ENCODE assay signal across 19 cellular contexts in the genomic region with DNA sequence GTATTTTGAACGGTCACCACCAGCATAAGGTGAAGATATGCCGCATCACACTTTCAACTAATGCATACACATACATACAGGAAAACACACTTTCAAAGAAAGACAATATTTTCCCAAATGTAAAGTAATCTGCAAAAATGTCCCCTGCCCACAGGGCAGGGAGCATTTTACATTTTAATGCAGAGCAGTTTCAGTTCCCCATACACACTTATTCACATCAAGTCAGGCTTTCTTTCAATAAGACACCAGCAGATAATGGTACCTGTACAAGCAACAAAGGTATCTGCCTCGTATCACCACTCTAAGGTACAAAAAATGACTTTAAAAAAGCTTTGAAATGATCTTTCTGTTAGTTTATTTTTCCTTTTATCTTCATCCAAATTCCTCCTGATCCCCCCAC.
DNase-seq lines count a peak whose midpoint lies in the region; ATAC-seq and TF ChIP-seq lines count a peak whose summit lies in the region.
"Had no signal": no experiment of that assay in that cellular context is flagged by ENCODE, and none has a peak within 500 bp of the region (broad histone marks: within the 10 kb centered on the region; RNA-seq: fewer than 3 reads in every experiment).

No MANE protein-coding gene starts in this region.

- DNase-seq in WTC11 (ENCODE audit: low spot score) (no peak), MCF 10A (ENCODE audit: unreplicated experiment) (no peak), dermis blood vessel endothelial cell (no peak), AML-193 (lab: John Stamatoyannopoulos, UW) (no peak)
- DNase-seq: activated CD4-positive, alpha-beta T cell treated with anti-CD3 and anti-CD28 coated beads for 4 hours; activated naive CD4-positive, alpha-beta T cell treated with anti-CD3 and anti-CD28 coated beads for 36 hours; hypothalamus; KG1; kidney glomerular epithelial cell; NCI-H1417; NCI-H2171; NCI-H748 treated with DMSO at 0.1 percent for 48 hours; nephron progenitor cell; Peyer's patch; thyroid gland had no signal

- BruUV-seq in MCF 10A (replicated peaks; lab: Mats Ljungman, UMichigan): no TSS peak

- H3K27me3 Mint-ChIP-seq in WTC11 (ENCODE audit: low read depth) (no peaks in the 10 kb centered on the region), MCF 10A (ENCODE audit: insufficient read depth, unreplicated experiment) (no peaks in the 10 kb centered on the region)

- CTCF ChIA-PET in WTC11 (lab: Charles Lee) (no interaction called here), MCF 10A (lab: Yijun Ruan, JAX) (no interaction called here)

- POLR2A ChIA-PET in WTC11 (lab: Charles Lee): no interaction called here
- POLR2A ChIA-PET in MCF 10A (lab: Yijun Ruan, JAX): interaction anchor here (1.0 kb wide), 1 partner anchor 11 kb away, joined by 3 read pairs; no protein-coding TSS in a partner anchor

- peaks cover 15% of the 10 kb centered on the region for H3K36me3 Mint-ChIP-seq in WTC11
- no peaks in the 10 kb centered on the region for H3K36me3 Mint-ChIP-seq in MCF 10A (ENCODE audit: insufficient read depth, unreplicated experiment)

- TF ChIP-seq CTCF in WTC11 (IDR thresholded peaks at IDR 0.05) (no peak), MCF 10A (IDR thresholded peaks at IDR 0.05; ENCODE audit: unreplicated experiment) (no peak)

- no peak overlapping the region for H3K4me3 Mint-ChIP-seq in WTC11
- H3K4me3 Mint-ChIP-seq in MCF 10A (ENCODE audit: unreplicated experiment): no peak overlapping the region
- H3K4me3 Mint-ChIP-seq: activated naive CD4-positive, alpha-beta T cell treated with anti-CD3 and anti-CD28 coated beads for 36 hours; nephron progenitor cell had no signal

- H3K27ac Mint-ChIP-seq in WTC11 (0 out of 2 replicates have a peak overlapping the region, but pooled peaks have one; percentile 43), MCF 10A (ENCODE audit: low read depth, unreplicated experiment) (no peak overlapping the region)
- H3K27ac Mint-ChIP-seq: activated naive CD4-positive, alpha-beta T cell treated with anti-CD3 and anti-CD28 coated beads for 36 hours had no signal

- H3K4me1 Mint-ChIP-seq in WTC11 (peaks cover 12% of the 10 kb centered on the region), MCF 10A (ENCODE audit: insufficient read depth, unreplicated experiment) (peaks cover 6% of the 10 kb centered on the region)

- intact Hi-C loops in MCF 10A (cut with micrococcal nuclease): no loop called here

- H3K9me3 Mint-ChIP-seq in WTC11: peaks cover 21% of the 10 kb centered on the region
- peaks cover 11% of the 10 kb centered on the region for H3K9me3 Mint-ChIP-seq in MCF 10A (ENCODE audit: unreplicated experiment)

- peak; percentile 57 for ATAC-seq in GM18909 (IDR thresholded peaks at IDR 0.05; ENCODE audit: poor library complexity, unreplicated experiment)
- peak; percentile 85 for ATAC-seq in GM21786 (IDR thresholded peaks at IDR 0.05; ENCODE audit: unreplicated experiment)
- ATAC-seq in HG03378 (IDR thresholded peaks at IDR 0.05; ENCODE audit: unreplicated experiment): peak; percentile 82
- ATAC-seq in WTC11: no peak
- ATAC-seq: SK-N-SH treated with all-trans-retinoic acid at 6 μM for 48 hours had no signal

TF ChIP-seq in WTC11, 78 proteins besides CTCF, POLR2A, EP300 and RAD21:
- TF ChIP-seq CBFB (CRISPR knock-in tag; IDR thresholded peaks at IDR 0.05; ENCODE audit: low read depth) (no peak), GTF2I (CRISPR knock-in tag; conservative IDR thresholded peaks at IDR 0.05) (no peak)
- TF ChIP-seq, protein P1, sequence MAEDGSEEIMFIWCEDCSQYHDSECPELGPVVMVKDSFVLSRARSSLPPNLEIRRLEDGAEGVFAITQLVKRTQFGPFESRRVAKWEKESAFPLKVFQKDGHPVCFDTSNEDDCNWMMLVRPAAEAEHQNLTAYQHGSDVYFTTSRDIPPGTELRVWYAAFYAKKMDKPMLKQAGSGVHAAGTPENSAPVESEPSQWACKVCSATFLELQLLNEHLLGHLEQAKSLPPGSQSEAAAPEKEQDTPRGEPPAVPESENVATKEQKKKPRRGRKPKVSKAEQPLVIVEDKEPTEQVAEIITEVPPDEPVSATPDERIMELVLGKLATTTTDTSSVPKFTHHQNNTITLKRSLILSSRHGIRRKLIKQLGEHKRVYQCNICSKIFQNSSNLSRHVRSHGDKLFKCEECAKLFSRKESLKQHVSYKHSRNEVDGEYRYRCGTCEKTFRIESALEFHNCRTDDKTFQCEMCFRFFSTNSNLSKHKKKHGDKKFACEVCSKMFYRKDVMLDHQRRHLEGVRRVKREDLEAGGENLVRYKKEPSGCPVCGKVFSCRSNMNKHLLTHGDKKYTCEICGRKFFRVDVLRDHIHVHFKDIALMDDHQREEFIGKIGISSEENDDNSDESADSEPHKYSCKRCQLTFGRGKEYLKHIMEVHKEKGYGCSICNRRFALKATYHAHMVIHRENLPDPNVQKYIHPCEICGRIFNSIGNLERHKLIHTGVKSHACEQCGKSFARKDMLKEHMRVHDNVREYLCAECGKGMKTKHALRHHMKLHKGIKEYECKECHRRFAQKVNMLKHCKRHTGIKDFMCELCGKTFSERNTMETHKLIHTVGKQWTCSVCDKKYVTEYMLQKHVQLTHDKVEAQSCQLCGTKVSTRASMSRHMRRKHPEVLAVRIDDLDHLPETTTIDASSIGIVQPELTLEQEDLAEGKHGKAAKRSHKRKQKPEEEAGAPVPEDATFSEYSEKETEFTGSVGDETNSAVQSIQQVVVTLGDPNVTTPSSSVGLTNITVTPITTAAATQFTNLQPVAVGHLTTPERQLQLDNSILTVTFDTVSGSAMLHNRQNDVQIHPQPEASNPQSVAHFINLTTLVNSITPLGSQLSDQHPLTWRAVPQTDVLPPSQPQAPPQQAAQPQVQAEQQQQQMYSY (CRISPR knock-in tag; IDR thresholded peaks at IDR 0.05): no peak
TF ChIP-seq in WTC11: peak in this region for 0.
